Comparison of ENCODE assay signal across 12 cellular contexts in genomic region chr14:92780444-92780843, GRCh38. TPM values are rescaled to one million over a fixed set of nuclear protein-coding genes. Genes with fewer than 3 reads are reported as not detected.
DNase-seq lines count a peak whose midpoint lies in the region; ATAC-seq and TF ChIP-seq lines count a peak whose summit lies in the region.
"Had no signal": no experiment of that assay in that cellular context is flagged by ENCODE, and none has a peak within 500 bp of the region (broad histone marks: within the 10 kb centered on the region; RNA-seq: fewer than 3 reads in every experiment).

No MANE protein-coding gene starts in this region.

- no peak overlapping the region for H3K27ac Mint-ChIP-seq in T-helper 2 cell treated with Interferon-gamma antibody and Interleukin-4, amounts not matched to agents 5 μg/mL and 100 μg/mL, for 36 hours
- no peak overlapping the region for H3K27ac Mint-ChIP-seq in type B pancreatic cell

- H3K9me3 Mint-ChIP-seq in T-helper 2 cell treated with Interferon-gamma antibody and Interleukin-4, amounts not matched to agents 5 μg/mL and 100 μg/mL, for 36 hours = no peaks in the 10 kb centered on the region
- H3K9me3 Mint-ChIP-seq in type B pancreatic cell = no peaks in the 10 kb centered on the region

- H3K4me3 ChIP-seq in AG10803 (ENCODE audit: low read length) = no peak overlapping the region
- H3K4me3 ChIP-seq: dorsolateral prefrontal cortex, heart right ventricle, right lobe of liver had no signal

- no peak for ATAC-seq in HG03159 (IDR thresholded peaks at IDR 0.05; ENCODE audit: unreplicated experiment)
- ATAC-seq in HG02870 (IDR thresholded peaks at IDR 0.05; ENCODE audit: unreplicated experiment) = no peak

- peaks cover 34% of the 10 kb centered on the region for H3K27me3 Mint-ChIP-seq in T-helper 2 cell treated with Interferon-gamma antibody and Interleukin-4, amounts not matched to agents 5 μg/mL and 100 μg/mL, for 36 hours (ENCODE audit: low read depth)
- H3K27me3 Mint-ChIP-seq in type B pancreatic cell = no peaks in the 10 kb centered on the region

- H3K4me3 Mint-ChIP-seq in T-helper 2 cell treated with Interferon-gamma antibody and Interleukin-4, amounts not matched to agents 5 μg/mL and 100 μg/mL, for 36 hours = no peak overlapping the region
- H3K4me3 Mint-ChIP-seq in type B pancreatic cell = no peak overlapping the region

- no peaks in the 10 kb centered on the region for H3K36me3 Mint-ChIP-seq in T-helper 2 cell treated with Interferon-gamma antibody and Interleukin-4, amounts not matched to agents 5 μg/mL and 100 μg/mL, for 36 hours (ENCODE audit: low read depth)
- no peaks in the 10 kb centered on the region for H3K36me3 Mint-ChIP-seq in type B pancreatic cell

- DNase-seq in AG10803 (ENCODE audit: low read depth) (peak; percentile 74), GM04504 (ENCODE audit: low read depth) (peak; percentile 39), iris pigment epithelial cell (ENCODE audit: low read depth) (peak; percentile 91), putamen (ENCODE audit: low spot score) (no peak), type B pancreatic cell (ENCODE audit: extremely low spot score, unreplicated experiment) (no peak)
- peak; percentile 46 for DNase-seq in T-helper 2 cell treated with Interferon-gamma antibody and Interleukin-4, amounts not matched to agents 5 μg/mL and 100 μg/mL, for 36 hours (ENCODE audit: low spot score)
- DNase-seq: dorsolateral prefrontal cortex, H7, heart right ventricle, right lobe of liver had no signal

- H3K4me1 Mint-ChIP-seq in T-helper 2 cell treated with Interferon-gamma antibody and Interleukin-4, amounts not matched to agents 5 μg/mL and 100 μg/mL, for 36 hours (ENCODE audit: low read depth) = peaks cover 10% of the 10 kb centered on the region
- peaks cover 6% of the 10 kb centered on the region for H3K4me1 Mint-ChIP-seq in type B pancreatic cell (ENCODE audit: unreplicated experiment)

- TF ChIP-seq CTCF in AG10803 (conservative IDR thresholded peaks at IDR 0.05; ENCODE audit: low read length) = no peak
- TF ChIP-seq CTCF in type B pancreatic cell (conservative IDR thresholded peaks at IDR 0.05) = no peak

RNA-seq across cellular contexts. Expression of gene GOLGA5, which starts 13.7 kb away (rescaled TPM):
- 27.6 and 38.1 TPM in 2 replicates for total RNA-seq in type B pancreatic cell (ENCODE audit: low replicate concordance)

RNA-seq across cellular contexts. Expression of gene LGMN, which starts 32.0 kb away (rescaled TPM):
- total RNA-seq in type B pancreatic cell (ENCODE audit: low replicate concordance) = 71.2 and 80.3 TPM in 2 replicates

Comparison
In these comparisons a context has a peak if more than half of its experiments do, and no peak if none do; other contexts are left out.
1. DNase-seq: peak in AG10803 (single experiment), GM04504 (single experiment), T-helper 2 cell treated with Interferon-gamma antibody and Interleukin-4, amounts not matched to agents 5 μg/mL and 100 μg/mL, for 36 hours (single experiment) and iris pigment epithelial cell (single experiment); none in putamen (single experiment) and type B pancreatic cell (single experiment).